In genomic region chr7:90552521-90552920, GRCh38 we compare ENCODE assay signal across 8 cellular contexts. TPM values are rescaled to one million over a fixed set of nuclear protein-coding genes. Genes with fewer than 3 reads are reported as not detected.
A peak's percentile ranks its signal among the peaks of the same experiment; 100 is the strongest.
DNase-seq lines count a peak whose midpoint lies in the region; ATAC-seq and TF ChIP-seq lines count a peak whose summit lies in the region.

No MANE protein-coding gene starts in this region.

- no TSS peak for BruUV-seq in Caco-2 (replicated peaks; lab: Mats Ljungman, UMichigan)

- POLR2A ChIA-PET in Caco-2 (lab: Charles Lee), result no interaction called here

- CTCF ChIA-PET in Caco-2 (lab: Charles Lee), result interaction anchor here (0.6 to 1.0 kb wide), 2 partner anchors 44 to 482 kb away, joined by 3 to 4 read pairs; partner anchors contain the start of gene CDK14

- H4K20me1 ChIP-seq in Karpas-422 (ENCODE audit: insufficient read depth, low read depth, low read length), result no peaks in the 10 kb centered on the region

- peak; percentile 44 to 72 (median 66) for ATAC-seq in right lobe of liver

- H3K9me3 ChIP-seq in Caco-2, result no peaks in the 10 kb centered on the region; the same call in 1 of the 2 replicates
- H3K9me3 ChIP-seq in Karpas-422 (ENCODE audit: low read length), result no peaks in the 10 kb centered on the region
- no peaks in the 10 kb centered on the region for H3K9me3 ChIP-seq in right lobe of liver
- no peaks in the 10 kb centered on the region for H3K9me3 ChIP-seq in stomach
- no peaks in the 10 kb centered on the region for H3K9me3 ChIP-seq in testis

- no peak for TF ChIP-seq EP300 in stomach (IDR thresholded peaks at IDR 0.05)

- no peak overlapping the region for H3K4me2 ChIP-seq in Karpas-422 (ENCODE audit: low read depth, low read length, poor library complexity, severe bottlenecking)

- no peak overlapping the region for H2AFZ ChIP-seq in Karpas-422 (ENCODE audit: low read length)

- no peaks in the 10 kb centered on the region for H3K36me3 ChIP-seq in Caco-2 (ENCODE audit: control insufficient read depth, insufficient read depth, low read length)
- no peaks in the 10 kb centered on the region for H3K36me3 ChIP-seq in Karpas-422 (ENCODE audit: insufficient read depth, low read length)
- H3K36me3 ChIP-seq in right lobe of liver, result no peaks in the 10 kb centered on the region
- no peaks in the 10 kb centered on the region for H3K36me3 ChIP-seq in stomach
- H3K36me3 ChIP-seq in testis (ENCODE audit: low read depth, missing control alignments), result no peaks in the 10 kb centered on the region

- H3K9me2 ChIP-seq in Karpas-422 (replicated peaks; ENCODE audit: insufficient read depth, low read length), result no peaks in the 10 kb centered on the region

- intact Hi-C loops in Caco-2 (cut with micrococcal nuclease; ENCODE audit: unreplicated experiment) (loop anchor here (1.0 to 2.0 kb wide), 2 partner anchors 44 to 77 kb away; partner anchors contain the start of gene CDK14), right lobe of liver (cut with DNase I) (no loop called here), stomach (cut with DNase I; ENCODE audit: low total_unique reads) (loop anchor here (10.0 kb wide), 2 partner anchors 72 to 482 kb away; no protein-coding TSS in a partner anchor), testis (cut with DNase I; ENCODE audit: low total_unique reads) (no loop called here)

- H3K27ac ChIP-seq in Karpas-422 (ENCODE audit: low read length), result no peak overlapping the region
- no peak overlapping the region for H3K27ac ChIP-seq in right lobe of liver
- no peak overlapping the region for H3K27ac ChIP-seq in stomach
- no peak overlapping the region for H3K27ac ChIP-seq in testis

- 30% methylated on average over 1 of the region's 1 CpG for WGBS in right lobe of liver (ENCODE audit: insufficient coverage, low coverage, low lambda C conversion rate, missing lambda C conversion rate)
- 54 to 85% (median 68%) methylated on average over 1 of the region's 1 CpG for WGBS in stomach, 5 donors
- 82 to 90% methylated on average over 1 of the region's 1 CpG for WGBS in testis, 2 donors

- no peak for TF ChIP-seq POLR2A in right lobe of liver (IDR thresholded peaks at IDR 0.05)
- TF ChIP-seq POLR2A in stomach (IDR thresholded peaks at IDR 0.05), result no peak
- TF ChIP-seq POLR2A in testis (IDR thresholded peaks at IDR 0.05), result no peak

- in situ Hi-C loops in astrocyte of the spinal cord (cut with HindIII; ENCODE audit: low sequenced_read_pairs), result no loop called here

- no peaks in the 10 kb centered on the region for H3K4me1 Mint-ChIP-seq in Caco-2 (ENCODE audit: low read depth, unreplicated experiment)

- no peak overlapping the region for H3K4me3 Mint-ChIP-seq in Caco-2 (ENCODE audit: unreplicated experiment)

- no peak overlapping the region for H3K9ac ChIP-seq in Karpas-422 (ENCODE audit: low read length)

- peak; percentile 9 to 38 for TF ChIP-seq CTCF in Caco-2 (IDR thresholded peaks at IDR 0.05; ENCODE audit: insufficient read depth in 1 of 2, low read depth in 1 of 2, low read length in 1 of 2, severe bottlenecking in 1 of 2, unreplicated experiment in 1 of 2)
- TF ChIP-seq CTCF in astrocyte of the spinal cord (IDR thresholded peaks at IDR 0.05; ENCODE audit: low read depth, low read length), result peak; percentile 18
- TF ChIP-seq CTCF in right lobe of liver (IDR thresholded peaks at IDR 0.05), result peak; percentile 38 to 51 (median 48)
- TF ChIP-seq CTCF in stomach (IDR thresholded peaks at IDR 0.05), result peak in 3 of 7 experiments; percentile 13 to 29 (median 22)
- TF ChIP-seq CTCF in testis (IDR thresholded peaks at IDR 0.05), result peak in 1 of 3 experiments; percentile 33

- H3K9me3 Mint-ChIP-seq in Caco-2 (ENCODE audit: unreplicated experiment), result no peaks in the 10 kb centered on the region

- no peaks in the 10 kb centered on the region for H3K27me3 ChIP-seq in Caco-2 (replicated peaks; ENCODE audit: control insufficient read depth, insufficient read depth, low read length)
- no peaks in the 10 kb centered on the region for H3K27me3 ChIP-seq in Karpas-422 (ENCODE audit: low read length)
- no peaks in the 10 kb centered on the region for H3K27me3 ChIP-seq in right lobe of liver
- no peaks in the 10 kb centered on the region for H3K27me3 ChIP-seq in stomach
- no peaks in the 10 kb centered on the region for H3K27me3 ChIP-seq in testis

- no peaks in the 10 kb centered on the region for H3K4me1 ChIP-seq in Caco-2
- H3K4me1 ChIP-seq in Karpas-422 (ENCODE audit: low read length), result no peaks in the 10 kb centered on the region
- H3K4me1 ChIP-seq in right lobe of liver, result no peaks in the 10 kb centered on the region
- H3K4me1 ChIP-seq in stomach, result no peaks in the 10 kb centered on the region
- H3K4me1 ChIP-seq in testis, result no peaks in the 10 kb centered on the region

- no peaks in the 10 kb centered on the region for H3K36me3 Mint-ChIP-seq in Caco-2 (ENCODE audit: insufficient read depth, unreplicated experiment)

- H3K4me3 ChIP-seq in Caco-2 (ENCODE audit: low read depth, low read length) (no peak overlapping the region), Karpas-422 (ENCODE audit: low read length) (no peak overlapping the region), astrocyte of the spinal cord (ENCODE audit: low read depth, low read length) (no peak overlapping the region), right lobe of liver (no peak overlapping the region), stomach (no peak overlapping the region), testis (no peak overlapping the region)

- peaks cover 20% of the 10 kb centered on the region for H3K27me3 Mint-ChIP-seq in Caco-2 (ENCODE audit: insufficient read depth, unreplicated experiment)

- no peaks in the 10 kb centered on the region for H3K79me2 ChIP-seq in Karpas-422 (ENCODE audit: low read length)

- DNase-seq in Caco-2 (no peak), Karpas-422 (peak; percentile 71), astrocyte of the spinal cord (ENCODE audit: low read depth, low spot score) (peak; percentile 37), right lobe of liver (no peak), stomach (no peak), NCI-H2107 treated with DMSO at 0.1 percent for 48 hours (lab: John Stamatoyannopoulos, UW; ENCODE audit: unreplicated experiment) (no peak), testis (no peak), HK-2 (ENCODE audit: unreplicated experiment) (no peak)

- H3K27ac Mint-ChIP-seq in Caco-2 (ENCODE audit: unreplicated experiment), result no peak overlapping the region

RNA-seq across cellular contexts. Expression of gene CDK14, which starts 43.6 kb away (rescaled TPM):
- total RNA-seq in Caco-2 (2022) (18.2 and 22.5 TPM in 2 replicates), right lobe of liver (10 to 100 TPM; 12.6 to 28.7 (median 17.9) TPM), stomach (10 to 100 TPM in 4 of 5 donors, under 1 TPM in 1; 0.58 to 43.9 (median 12.8) TPM), testis (10 to 100 TPM; 18.9 to 22.7 TPM)
- 100 and 121 TPM in 2 replicates for total RNA-seq in Karpas-422 (2014; rRNA removed; shearing (Covaris generic); ENCODE audit: low replicate concordance)
- polyA plus RNA-seq in stomach (10 to 100 TPM in 1 of 3 donors, 1 to 10 TPM in 2; 3.0 to 14.2 (median 8.3) TPM), testis (ENCODE audit: insufficient read depth, low read depth, low replicate concordance) (19.5 TPM)

Comparison
In these comparisons a context has a peak if more than half of its experiments do, and no peak if none do; other contexts are left out.
1. DNase-seq: peak in Karpas-422 (single experiment) and astrocyte of the spinal cord (single experiment); none in Caco-2 (0 of 2), right lobe of liver (0 of 3), stomach (single experiment), NCI-H2107 treated with DMSO at 0.1 percent for 48 hours (single experiment), testis (single experiment) and HK-2 (single experiment).
2. intact Hi-C loops: an anchor here in Caco-2 (1.0 to 2.0 kb wide) and stomach (10.0 kb wide); none called in right lobe of liver and testis.